Comparison of ENCODE assay signal across 8 cellular contexts in the genomic region with DNA sequence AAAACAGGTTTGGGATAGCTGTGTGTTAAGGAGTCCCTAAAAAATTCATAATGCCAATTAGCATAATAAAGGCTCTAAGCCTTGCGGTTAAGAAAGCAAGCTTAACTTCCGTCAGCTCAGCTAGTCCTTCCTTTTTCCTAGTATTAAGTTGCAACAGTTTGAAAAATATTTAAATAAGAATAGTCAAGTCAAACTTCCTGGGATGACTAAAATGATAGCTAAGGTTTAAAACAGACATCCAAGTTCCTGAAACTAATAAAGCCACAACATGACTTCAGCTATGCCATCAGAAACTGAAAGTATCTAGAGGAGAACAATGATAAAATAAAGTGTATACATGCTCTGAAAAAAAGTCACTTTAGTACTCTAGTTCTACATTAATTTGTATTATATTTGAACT. TPM values are rescaled to one million over a fixed set of nuclear protein-coding genes. Genes with fewer than 3 reads are reported as not detected.
DNase-seq lines count a peak whose midpoint lies in the region; ATAC-seq, FAIRE-seq and TF ChIP-seq lines count a peak whose summit lies in the region.

No MANE protein-coding gene starts in this region.

- intact Hi-C loops in A673 (cut with micrococcal nuclease; ENCODE audit: unreplicated experiment) (no loop called here), HepG2 (cut with micrococcal nuclease; ENCODE audit: unreplicated experiment) (loop anchor here (2.0 kb wide), 1 partner anchor 108 kb away; the partner anchor contains the start of gene ORC3), upper lobe of right lung (cut with DNase I) (no loop called here)

- peak overlapping the region; percentile 64 for H3K27ac ChIP-seq in A673 (ENCODE audit: low read depth, low read length, poor library complexity, severe bottlenecking)
- H3K27ac ChIP-seq in HUES48 (ENCODE audit: low read depth, low read length) = peak overlapping the region; percentile 84
- no peak overlapping the region for H3K27ac ChIP-seq in HepG2 (ENCODE audit: extremely low read length, insufficient read depth, low read length)
- peak overlapping the region; percentile 99 for H3K27ac ChIP-seq in upper lobe of right lung

- no peak for TF ChIP-seq RAD21 in HepG2 (CRISPR knock-in tag; IDR thresholded peaks at IDR 0.05)

- H3K4me3 ChIP-seq in A673 (ENCODE audit: low read depth, low read length, poor library complexity, severe bottlenecking) = peak overlapping the region; percentile 94
- H3K4me3 ChIP-seq in HUES48 (ENCODE audit: low read depth, low read length) = peak overlapping the region; percentile 94
- peak overlapping the region; percentile 98 for H3K4me3 ChIP-seq in adipocyte (ENCODE audit: low read length)
- H3K4me3 ChIP-seq in HepG2 (replicated peaks in 1 of 3; ENCODE audit: insufficient read depth in 1 of 3, low read depth in 2 of 3, low read length in 3 of 3) = peak overlapping the region; percentile 72 to 97 (median 94); a peak in 5 of 6 replicates
- peak overlapping the region; percentile 95 for H3K4me3 ChIP-seq in upper lobe of right lung

- peak overlapping the region; percentile 70 for H3K4me2 ChIP-seq in HepG2 (ENCODE audit: low read depth, low read length)

- in situ Hi-C loops in HepG2 (cut with HindIII; ENCODE audit: extremely low pct_ligation_motif_present, low pct_unique_long_range_greater_than_20kb) = no loop called here

- WGBS in HepG2 (ENCODE audit: low lambda C conversion rate) = 19% methylated on average over 2 of the region's 2 CpGs

- H3K9ac ChIP-seq in HUES48 (ENCODE audit: low read depth, low read length) (0 out of 2 replicates have a peak overlapping the region, but pooled peaks have one; percentile 3), adipocyte (ENCODE audit: low read length) (peak overlapping the region; percentile 97), HepG2 (ENCODE audit: insufficient read depth, low read depth, low read length) (peak overlapping the region; percentile 98)

- no peak for ATAC-seq in HepG2
- no peak for ATAC-seq in upper lobe of right lung
- no peak for ATAC-seq in GM21515 (IDR thresholded peaks at IDR 0.05; ENCODE audit: unreplicated experiment)

- H3K27me3 ChIP-seq in A673 (replicated peaks; ENCODE audit: insufficient read depth, low read depth, low read length, poor library complexity) (no peaks in the 10 kb centered on the region), HUES48 (ENCODE audit: control insufficient read depth, insufficient read depth, low read length) (no peaks in the 10 kb centered on the region), adipocyte (replicated peaks; ENCODE audit: control insufficient read depth, insufficient read depth, low read length) (no peaks in the 10 kb centered on the region), HepG2 (ENCODE audit: control insufficient read depth in 1 of 2, insufficient read depth in 2 of 2, low read length in 2 of 2) (no peaks in the 10 kb centered on the region; a peak in 1 of 5 replicates), upper lobe of right lung (no peaks in the 10 kb centered on the region)

- H3K36me3 ChIP-seq in A673 (ENCODE audit: insufficient read depth, low read length, poor library complexity, severe bottlenecking) = no peaks in the 10 kb centered on the region
- H3K36me3 ChIP-seq in HUES48 (ENCODE audit: control insufficient read depth, insufficient read depth, low read length) = peaks cover 8% of the 10 kb centered on the region
- H3K36me3 ChIP-seq in adipocyte (ENCODE audit: control insufficient read depth, insufficient read depth, low read length, severe bottlenecking) = no peaks in the 10 kb centered on the region
- no peaks in the 10 kb centered on the region; a peak in 2 of 5 replicates for H3K36me3 ChIP-seq in HepG2 (replicated peaks in 1 of 2; ENCODE audit: control insufficient read depth in 1 of 2, insufficient read depth in 2 of 2, low read length in 2 of 2)
- H3K36me3 ChIP-seq in upper lobe of right lung = no peaks in the 10 kb centered on the region

- peaks cover 54% of the 10 kb centered on the region for H4K20me1 ChIP-seq in HepG2 (ENCODE audit: insufficient read depth, low read length)

- POLR2A ChIA-PET in A673 (lab: Charles Lee; ENCODE audit: low non-redundant PET) = interaction anchor here (0.6 to 0.7 kb wide), 2 partner anchors 11 to 47 kb away, joined by 7 to 26 read pairs; no protein-coding TSS in a partner anchor
- POLR2A ChIA-PET in HepG2 (lab: Yijun Ruan, JAX) = interaction anchor here (0.7 to 1.7 kb wide), 2 partner anchors 74 to 86 kb away, joined by 3 to 4 read pairs; no protein-coding TSS in a partner anchor

- FAIRE-seq in HepG2 (lab: Jason Lieb, UNC) = no peak

- no TSS peak for BruUV-seq in A673 (replicated peaks; lab: Mats Ljungman, UMichigan)
- BruUV-seq in HepG2 (replicated peaks; lab: Mats Ljungman, UMichigan) = no TSS peak

- TF ChIP-seq CTCF in A673 (conservative IDR thresholded peaks at IDR 0.05; ENCODE audit: low read depth, low read length) (no peak), HepG2 (CRISPR knock-in tag; IDR thresholded peaks at IDR 0.05) (no peak), upper lobe of right lung (IDR thresholded peaks at IDR 0.05) (no peak)

- no peak for TF ChIP-seq POLR2A in HepG2 (IDR thresholded peaks at IDR 0.05; ENCODE audit: insufficient read depth in 1 of 2, low read depth in 2 of 2, low read length in 2 of 2)

- TF ChIP-seq EP300 in HepG2 (IDR thresholded peaks at IDR 0.05; ENCODE audit: low read depth in 2 of 2, low read length in 2 of 2) (no peak), HepG2 (CRISPR knock-in tag; IDR thresholded peaks at IDR 0.05; ENCODE audit: borderline replicate concordance) (no peak)

- peaks cover 81% of the 10 kb centered on the region for H3K79me2 ChIP-seq in HepG2 (ENCODE audit: insufficient read depth, low read length)

- DNase-seq in A673 (ENCODE audit: low spot score) = peak; percentile 87
- peak; percentile 48 for DNase-seq in adipocyte (ENCODE audit: low read depth)
- DNase-seq in HepG2 (ENCODE audit: low spot score) = no peak
- DNase-seq in upper lobe of right lung = no peak
- no peak for DNase-seq in COLO668 (lab: John Stamatoyannopoulos, UW; ENCODE audit: unreplicated experiment)
- no peak for DNase-seq in NCI-H2196 treated with DMSO at 0.1 percent for 48 hours (lab: John Stamatoyannopoulos, UW; ENCODE audit: unreplicated experiment)

- H3K9me3 ChIP-seq in A673 (ENCODE audit: low read depth, low read length, poor library complexity, severe bottlenecking) (no peaks in the 10 kb centered on the region), HUES48 (ENCODE audit: control insufficient read depth, insufficient read depth, low read length) (no peaks in the 10 kb centered on the region), adipocyte (ENCODE audit: control insufficient read depth, low read length) (no peaks in the 10 kb centered on the region), HepG2 (ENCODE audit: low read length) (no peaks in the 10 kb centered on the region), upper lobe of right lung (no peaks in the 10 kb centered on the region)

- H3K4me1 ChIP-seq in A673 (ENCODE audit: insufficient read depth, low read length, poor library complexity, severe bottlenecking) = peaks cover 36% of the 10 kb centered on the region
- peaks cover 38% of the 10 kb centered on the region for H3K4me1 ChIP-seq in HUES48 (ENCODE audit: control insufficient read depth, insufficient read depth, low read length)
- H3K4me1 ChIP-seq in adipocyte (ENCODE audit: control insufficient read depth, insufficient read depth, low read length) = peaks cover 37% of the 10 kb centered on the region
- peaks cover 52% of the 10 kb centered on the region for H3K4me1 ChIP-seq in HepG2 (ENCODE audit: insufficient read depth, low read length)
- H3K4me1 ChIP-seq in upper lobe of right lung = peaks cover 51% of the 10 kb centered on the region

- no peak overlapping the region for H2AFZ ChIP-seq in HepG2 (ENCODE audit: low read length)

- CTCF ChIA-PET in A673 (lab: Charles Lee) = interaction anchor here (0.7 kb wide), 1 partner anchor 16 kb away, joined by 3 read pairs; no protein-coding TSS in a partner anchor
- CTCF ChIA-PET in HepG2 (lab: Yijun Ruan, JAX; ENCODE audit: low intra/inter-chr PET ratio, low total read pairs) = no interaction called here

TF ChIP-seq in HepG2, 621 proteins besides CTCF, POLR2A, EP300 and RAD21 (continues in another document):
- TF ChIP-seq ZNF660 (CRISPR knock-in tag; IDR thresholded peaks at IDR 0.05; ENCODE audit: borderline replicate concordance, low read depth) (no peak), EEA1 (CRISPR knock-in tag; IDR thresholded peaks at IDR 0.05; ENCODE audit: borderline replicate concordance) (no peak), MIER2 (CRISPR knock-in tag; IDR thresholded peaks at IDR 0.05) (no peak), NR3C1 (CRISPR knock-in tag; IDR thresholded peaks at IDR 0.05) (no peak), ZNF234 (CRISPR knock-in tag; conservative IDR thresholded peaks at IDR 0.05) (no peak), ZNF550 (CRISPR knock-in tag; IDR thresholded peaks at IDR 0.05; ENCODE audit: borderline replicate concordance) (no peak)

RNA-seq across cellular contexts. Expression of gene AKIRIN2, which starts 3.4 kb away (rescaled TPM):
- 66.7 and 68.9 TPM in 2 replicates for total RNA-seq in A673 (2021)
- 23.4 and 29.2 TPM in 2 replicates for total RNA-seq in HepG2 (2016; rRNA removed; fragmentation: Illumina TruSeq; extraction: Trizol)
- total RNA-seq in HepG2 (2016; cell fraction: cytosol; rRNA removed; fragmentation: Illumina TruSeq; extraction: Trizol; ENCODE audit: low read depth) = 6.7 and 8.7 TPM in 2 replicates
- total RNA-seq in HepG2 (2016; cell fraction: insoluble cytoplasmic fraction; rRNA removed; fragmentation: Illumina TruSeq; extraction: Trizol) = 21.0 and 29.6 TPM in 2 replicates
- total RNA-seq in HepG2 (2016; cell fraction: membrane; rRNA removed; fragmentation: Illumina TruSeq; extraction: Trizol) = 30.2 and 32.7 TPM in 2 replicates
- total RNA-seq in HepG2 (2016; cell fraction: nucleus; rRNA removed; fragmentation: Illumina TruSeq; extraction: Trizol) = 28.7 and 38.1 TPM in 2 replicates
- 15.6 and 16.0 TPM in 2 replicates for polyA plus RNA-seq in HepG2 (2011; rRNA removed)
- polyA plus RNA-seq in HepG2 (2011; cell fraction: cytosol; rRNA removed) = 8.3 and 10.7 TPM in 2 replicates
- 22.6 and 23.5 TPM in 2 replicates for polyA plus RNA-seq in HepG2 (2011; cell fraction: nucleus; rRNA removed)
- 40.3 and 44.8 TPM in 2 replicates for polyA plus RNA-seq in HepG2 (2012)
- polyA plus RNA-seq in HepG2 (2016; cell fraction: cytosol; fragmentation: Illumina TruSeq; extraction: Trizol; ENCODE audit: low read depth) = 17.2 and 17.9 TPM in 2 replicates
- 59.2 and 61.5 TPM in 2 replicates for polyA plus RNA-seq in HepG2 (2016; cell fraction: insoluble cytoplasmic fraction; fragmentation: Illumina TruSeq; extraction: Trizol; ENCODE audit: low read depth)
- polyA plus RNA-seq in HepG2 (2016; cell fraction: membrane; fragmentation: Illumina TruSeq; extraction: Trizol; ENCODE audit: low read depth) = 34.9 and 39.3 TPM in 2 replicates
- polyA plus RNA-seq in HepG2 (2016; cell fraction: nucleus; fragmentation: Illumina TruSeq; extraction: Trizol; ENCODE audit: insufficient read depth, low read depth) = 58.6 and 63.2 TPM in 2 replicates
- polyA minus RNA-seq in HepG2 (2011; rRNA and poly(A)+ RNA removed; ENCODE audit: low replicate concordance) = 7.8 and 15.7 TPM in 2 replicates
- polyA minus RNA-seq in HepG2 (2011; cell fraction: cytosol; rRNA and poly(A)+ RNA removed) = 25.7 and 27.7 TPM in 2 replicates
- polyA minus RNA-seq in HepG2 (2011; cell fraction: nucleus; rRNA and poly(A)+ RNA removed) = 40.0 and 50.9 TPM in 2 replicates
- 56.6 TPM for total RNA-seq in upper lobe of right lung

Comparison
In these comparisons a context has a peak if more than half of its experiments do, and no peak if none do; other contexts are left out.
1. DNase-seq: peak in A673 (single experiment) and adipocyte (single experiment); none in HepG2 (single experiment), upper lobe of right lung (single experiment), COLO668 (single experiment) and NCI-H2196 treated with DMSO at 0.1 percent for 48 hours (single experiment).
2. H3K9ac ChIP-seq: peak in every context shown above with its lines; median percentile 98 in HepG2; 97 in adipocyte; 3 in HUES48.
3. Peak in every context shown above with its lines, with median percentiles within 50 percentile points of each other: H3K4me3 ChIP-seq.